Comparison of ENCODE assay signal across 2 cellular contexts in the genomic region with DNA sequence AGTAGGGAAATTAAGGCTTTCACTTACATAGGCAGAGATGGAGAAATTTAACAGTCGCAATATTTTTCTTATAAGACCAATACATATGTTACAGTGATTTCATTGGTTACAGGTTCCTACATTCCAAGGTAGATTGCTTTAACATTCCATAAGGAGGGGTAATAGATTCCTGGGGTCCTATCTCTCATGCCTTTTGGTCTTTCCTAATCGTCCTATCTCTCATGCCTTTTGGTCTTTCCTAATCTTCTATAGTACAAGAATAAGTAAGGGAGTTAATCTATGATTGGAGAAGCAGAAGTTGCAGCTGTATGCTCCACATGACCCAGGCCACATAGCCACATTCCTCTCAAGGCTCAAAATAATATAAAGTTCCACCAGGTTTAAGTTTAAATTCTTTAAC.
A peak's percentile ranks its signal among the peaks of the same experiment; 100 is the strongest.
TF ChIP-seq lines count a peak whose summit lies in the region.

No MANE protein-coding gene starts in this region.

TF ChIP-seq in GM23338, 12 proteins besides CTCF, POLR2A, EP300 and RAD21 (continues in another document):
- TF ChIP-seq EZH2 (IDR thresholded peaks at IDR 0.05; ENCODE audit: low read depth, unreplicated experiment), result no peak
- no peak for TF ChIP-seq CREB1 (CRISPR knock-in tag; IDR thresholded peaks at IDR 0.05; ENCODE audit: low read depth)
- TF ChIP-seq STAT1 (IDR thresholded peaks at IDR 0.05; ENCODE audit: unreplicated experiment), result no peak
- TF ChIP-seq, protein P1, sequence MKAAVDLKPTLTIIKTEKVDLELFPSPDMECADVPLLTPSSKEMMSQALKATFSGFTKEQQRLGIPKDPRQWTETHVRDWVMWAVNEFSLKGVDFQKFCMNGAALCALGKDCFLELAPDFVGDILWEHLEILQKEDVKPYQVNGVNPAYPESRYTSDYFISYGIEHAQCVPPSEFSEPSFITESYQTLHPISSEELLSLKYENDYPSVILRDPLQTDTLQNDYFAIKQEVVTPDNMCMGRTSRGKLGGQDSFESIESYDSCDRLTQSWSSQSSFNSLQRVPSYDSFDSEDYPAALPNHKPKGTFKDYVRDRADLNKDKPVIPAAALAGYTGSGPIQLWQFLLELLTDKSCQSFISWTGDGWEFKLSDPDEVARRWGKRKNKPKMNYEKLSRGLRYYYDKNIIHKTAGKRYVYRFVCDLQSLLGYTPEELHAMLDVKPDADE (IDR thresholded peaks at IDR 0.05), result no peak
- TF ChIP-seq POLR2AphosphoS5 (IDR thresholded peaks at IDR 0.05; ENCODE audit: low read depth), result no peak
- TF ChIP-seq EZH2phosphoT487 (IDR thresholded peaks at IDR 0.05; ENCODE audit: unreplicated experiment), result no peak
- TF ChIP-seq, protein P2, sequence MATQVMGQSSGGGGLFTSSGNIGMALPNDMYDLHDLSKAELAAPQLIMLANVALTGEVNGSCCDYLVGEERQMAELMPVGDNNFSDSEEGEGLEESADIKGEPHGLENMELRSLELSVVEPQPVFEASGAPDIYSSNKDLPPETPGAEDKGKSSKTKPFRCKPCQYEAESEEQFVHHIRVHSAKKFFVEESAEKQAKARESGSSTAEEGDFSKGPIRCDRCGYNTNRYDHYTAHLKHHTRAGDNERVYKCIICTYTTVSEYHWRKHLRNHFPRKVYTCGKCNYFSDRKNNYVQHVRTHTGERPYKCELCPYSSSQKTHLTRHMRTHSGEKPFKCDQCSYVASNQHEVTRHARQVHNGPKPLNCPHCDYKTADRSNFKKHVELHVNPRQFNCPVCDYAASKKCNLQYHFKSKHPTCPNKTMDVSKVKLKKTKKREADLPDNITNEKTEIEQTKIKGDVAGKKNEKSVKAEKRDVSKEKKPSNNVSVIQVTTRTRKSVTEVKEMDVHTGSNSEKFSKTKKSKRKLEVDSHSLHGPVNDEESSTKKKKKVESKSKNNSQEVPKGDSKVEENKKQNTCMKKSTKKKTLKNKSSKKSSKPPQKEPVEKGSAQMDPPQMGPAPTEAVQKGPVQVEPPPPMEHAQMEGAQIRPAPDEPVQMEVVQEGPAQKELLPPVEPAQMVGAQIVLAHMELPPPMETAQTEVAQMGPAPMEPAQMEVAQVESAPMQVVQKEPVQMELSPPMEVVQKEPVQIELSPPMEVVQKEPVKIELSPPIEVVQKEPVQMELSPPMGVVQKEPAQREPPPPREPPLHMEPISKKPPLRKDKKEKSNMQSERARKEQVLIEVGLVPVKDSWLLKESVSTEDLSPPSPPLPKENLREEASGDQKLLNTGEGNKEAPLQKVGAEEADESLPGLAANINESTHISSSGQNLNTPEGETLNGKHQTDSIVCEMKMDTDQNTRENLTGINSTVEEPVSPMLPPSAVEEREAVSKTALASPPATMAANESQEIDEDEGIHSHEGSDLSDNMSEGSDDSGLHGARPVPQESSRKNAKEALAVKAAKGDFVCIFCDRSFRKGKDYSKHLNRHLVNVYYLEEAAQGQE (IDR thresholded peaks at IDR 0.05; ENCODE audit: unreplicated experiment), result no peak
- no peak for TF ChIP-seq ZNF114 (CRISPR knock-in tag; IDR thresholded peaks at IDR 0.05)
- TF ChIP-seq NANOG (IDR thresholded peaks at IDR 0.05; ENCODE audit: borderline replicate concordance), result no peak
- TF ChIP-seq, protein P3, sequence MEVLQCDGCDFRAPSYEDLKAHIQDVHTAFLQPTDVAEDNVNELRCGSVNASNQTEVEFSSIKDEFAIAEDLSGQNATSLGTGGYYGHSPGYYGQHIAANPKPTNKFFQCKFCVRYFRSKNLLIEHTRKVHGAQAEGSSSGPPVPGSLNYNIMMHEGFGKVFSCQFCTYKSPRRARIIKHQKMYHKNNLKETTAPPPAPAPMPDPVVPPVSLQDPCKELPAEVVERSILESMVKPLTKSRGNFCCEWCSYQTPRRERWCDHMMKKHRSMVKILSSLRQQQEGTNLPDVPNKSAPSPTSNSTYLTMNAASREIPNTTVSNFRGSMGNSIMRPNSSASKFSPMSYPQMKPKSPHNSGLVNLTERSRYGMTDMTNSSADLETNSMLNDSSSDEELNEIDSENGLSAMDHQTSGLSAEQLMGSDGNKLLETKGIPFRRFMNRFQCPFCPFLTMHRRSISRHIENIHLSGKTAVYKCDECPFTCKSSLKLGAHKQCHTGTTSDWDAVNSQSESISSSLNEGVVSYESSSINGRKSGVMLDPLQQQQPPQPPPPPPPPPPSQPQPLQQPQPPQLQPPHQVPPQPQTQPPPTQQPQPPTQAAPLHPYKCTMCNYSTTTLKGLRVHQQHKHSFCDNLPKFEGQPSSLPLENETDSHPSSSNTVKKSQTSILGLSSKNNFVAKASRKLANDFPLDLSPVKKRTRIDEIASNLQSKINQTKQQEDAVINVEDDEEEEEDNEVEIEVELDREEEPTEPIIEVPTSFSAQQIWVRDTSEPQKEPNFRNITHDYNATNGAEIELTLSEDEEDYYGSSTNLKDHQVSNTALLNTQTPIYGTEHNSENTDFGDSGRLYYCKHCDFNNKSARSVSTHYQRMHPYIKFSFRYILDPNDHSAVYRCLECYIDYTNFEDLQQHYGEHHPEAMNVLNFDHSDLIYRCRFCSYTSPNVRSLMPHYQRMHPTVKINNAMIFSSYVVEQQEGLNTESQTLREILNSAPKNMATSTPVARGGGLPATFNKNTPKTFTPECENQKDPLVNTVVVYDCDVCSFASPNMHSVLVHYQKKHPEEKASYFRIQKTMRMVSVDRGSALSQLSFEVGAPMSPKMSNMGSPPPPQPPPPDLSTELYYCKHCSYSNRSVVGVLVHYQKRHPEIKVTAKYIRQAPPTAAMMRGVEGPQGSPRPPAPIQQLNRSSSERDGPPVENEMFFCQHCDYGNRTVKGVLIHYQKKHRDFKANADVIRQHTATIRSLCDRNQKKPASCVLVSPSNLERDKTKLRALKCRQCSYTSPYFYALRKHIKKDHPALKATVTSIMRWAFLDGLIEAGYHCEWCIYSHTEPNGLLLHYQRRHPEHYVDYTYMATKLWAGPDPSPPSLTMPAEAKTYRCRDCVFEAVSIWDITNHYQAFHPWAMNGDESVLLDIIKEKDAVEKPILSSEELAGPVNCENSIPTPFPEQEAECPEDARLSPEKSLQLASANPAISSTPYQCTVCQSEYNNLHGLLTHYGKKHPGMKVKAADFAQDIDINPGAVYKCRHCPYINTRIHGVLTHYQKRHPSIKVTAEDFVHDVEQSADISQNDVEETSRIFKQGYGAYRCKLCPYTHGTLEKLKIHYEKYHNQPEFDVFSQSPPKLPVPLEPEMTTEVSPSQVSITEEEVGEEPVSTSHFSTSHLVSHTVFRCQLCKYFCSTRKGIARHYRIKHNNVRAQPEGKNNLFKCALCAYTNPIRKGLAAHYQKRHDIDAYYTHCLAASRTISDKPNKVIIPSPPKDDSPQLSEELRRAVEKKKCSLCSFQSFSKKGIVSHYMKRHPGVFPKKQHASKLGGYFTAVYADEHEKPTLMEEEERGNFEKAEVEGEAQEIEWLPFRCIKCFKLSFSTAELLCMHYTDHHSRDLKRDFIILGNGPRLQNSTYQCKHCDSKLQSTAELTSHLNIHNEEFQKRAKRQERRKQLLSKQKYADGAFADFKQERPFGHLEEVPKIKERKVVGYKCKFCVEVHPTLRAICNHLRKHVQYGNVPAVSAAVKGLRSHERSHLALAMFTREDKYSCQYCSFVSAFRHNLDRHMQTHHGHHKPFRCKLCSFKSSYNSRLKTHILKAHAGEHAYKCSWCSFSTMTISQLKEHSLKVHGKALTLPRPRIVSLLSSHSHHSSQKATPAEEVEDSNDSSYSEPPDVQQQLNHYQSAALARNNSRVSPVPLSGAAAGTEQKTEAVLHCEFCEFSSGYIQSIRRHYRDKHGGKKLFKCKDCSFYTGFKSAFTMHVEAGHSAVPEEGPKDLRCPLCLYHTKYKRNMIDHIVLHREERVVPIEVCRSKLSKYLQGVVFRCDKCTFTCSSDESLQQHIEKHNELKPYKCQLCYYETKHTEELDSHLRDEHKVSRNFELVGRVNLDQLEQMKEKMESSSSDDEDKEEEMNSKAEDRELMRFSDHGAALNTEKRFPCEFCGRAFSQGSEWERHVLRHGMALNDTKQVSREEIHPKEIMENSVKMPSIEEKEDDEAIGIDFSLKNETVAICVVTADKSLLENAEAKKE (CRISPR knock-in tag; IDR thresholded peaks at IDR 0.05), result no peak

TF ChIP-seq in H1, 55 proteins besides CTCF, POLR2A, EP300 and RAD21:
- TF ChIP-seq SIN3A (conservative IDR thresholded peaks at IDR 0.05 in 1 of 2, IDR thresholded peaks at IDR 0.05 in 1 of 2; ENCODE audit: low read depth in 1 of 2, low read length in 2 of 2) (no peak), SUZ12 (IDR thresholded peaks at IDR 0.05; ENCODE audit: low read length) (no peak), NRF1 (IDR thresholded peaks at IDR 0.05; ENCODE audit: low read depth, low read length) (no peak), GABPA (IDR thresholded peaks at IDR 0.05; ENCODE audit: borderline replicate concordance, insufficient read depth, low read length) (no peak), TEAD4 (IDR thresholded peaks at IDR 0.05; ENCODE audit: low read depth, low read length) (0 out of 2 replicates have a peak, but pooled peaks have one; percentile 24), KDM5A (IDR thresholded peaks at IDR 0.05; ENCODE audit: low read length) (no peak)
- TF ChIP-seq, protein P4, sequence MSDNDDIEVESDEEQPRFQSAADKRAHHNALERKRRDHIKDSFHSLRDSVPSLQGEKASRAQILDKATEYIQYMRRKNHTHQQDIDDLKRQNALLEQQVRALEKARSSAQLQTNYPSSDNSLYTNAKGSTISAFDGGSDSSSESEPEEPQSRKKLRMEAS (IDR thresholded peaks at IDR 0.05), result no peak
